8 cellular contexts compared by ENCODE assay signal in genomic region chr3:102229062-102229655, GRCh38.
DNase-seq lines count a peak whose midpoint lies in the region; ATAC-seq, FAIRE-seq and TF ChIP-seq lines count a peak whose summit lies in the region.

No MANE protein-coding gene starts in this region.

- intact Hi-C loops in activated B cell treated with CpG ODN at 0.5 μM for 24 hours (cut with micrococcal nuclease) = loop anchor here (1.0 to 10.0 kb wide), 3 partner anchors 307 to 714 kb away; partner anchors contain the start of gene SENP7

- no peaks in the 10 kb centered on the region for H3K9me3 ChIP-seq in A549

- ATAC-seq in A549 (peak; percentile 78 to 88), HG03108 (IDR thresholded peaks at IDR 0.05; ENCODE audit: unreplicated experiment) (peak; percentile 31), activated B cell treated with CpG ODN at 0.5 μM for 24 hours (ENCODE audit: low read depth) (peak; percentile 56)

- POLR2A ChIA-PET in A549 (lab: Yijun Ruan, JAX) (interaction anchor here (0.5 to 1.3 kb wide), 4 partner anchors 156 to 379 kb away, joined by 3 to 8 read pairs (median 6); partner anchors contain the start of gene NFKBIZ), activated B cell treated with CpG ODN at 0.5 μM for 24 hours (lab: Charles Lee) (interaction anchor here (0.5 to 3.1 kb wide), 11 partner anchors 125 to 552 kb away, joined by 3 to 18 read pairs (median 3); partner anchors contain the start of genes NFKBIZ and ZBTB11)

- H3K27ac Mint-ChIP-seq in activated B cell treated with CpG ODN at 0.5 μM for 24 hours = no peak overlapping the region

- no peak overlapping the region for H3K4me3 ChIP-seq in A549

- no peak overlapping the region for H3K4me3 Mint-ChIP-seq in activated B cell treated with CpG ODN at 0.5 μM for 24 hours

- H3K9me3 Mint-ChIP-seq in activated B cell treated with CpG ODN at 0.5 μM for 24 hours = no peaks in the 10 kb centered on the region

- H3K4me2 ChIP-seq in A549 = peak overlapping the region; percentile 1; the same call in 1 of the 3 replicates

- no peak for TF ChIP-seq POLR2A in A549 (IDR thresholded peaks at IDR 0.05; ENCODE audit: low read length)

- peaks cover 54% of the 10 kb centered on the region for H3K4me1 Mint-ChIP-seq in activated B cell treated with CpG ODN at 0.5 μM for 24 hours

- TF ChIP-seq EP300 in A549 (IDR thresholded peaks at IDR 0.05) = no peak

- H3K36me3 Mint-ChIP-seq in activated B cell treated with CpG ODN at 0.5 μM for 24 hours (ENCODE audit: low read depth) = no peaks in the 10 kb centered on the region

- FAIRE-seq in A549 (lab: Jason Lieb, UNC) (peak; percentile 13), GM18507 (lab: Jason Lieb, UNC) (peak; percentile 92)

- TF ChIP-seq RAD21 in A549 (conservative IDR thresholded peaks at IDR 0.05 in 1 of 2, IDR thresholded peaks at IDR 0.05 in 1 of 2) = peak; percentile 94 to 95

- 17% methylated on average over 7 of the region's 7 CpGs for WGBS in A549 (ENCODE audit: missing lambda C conversion rate)

- no peaks in the 10 kb centered on the region for H3K27me3 Mint-ChIP-seq in activated B cell treated with CpG ODN at 0.5 μM for 24 hours

- peaks cover 8% of the 10 kb centered on the region for H3K4me1 ChIP-seq in A549

- DNase-seq in A549 (ENCODE audit: low read depth in 1 of 2, low spot score in 1 of 2) = peak; percentile 19 to 75
- DNase-seq in GM18507 (ENCODE audit: extremely low spot score, insufficient read length, low read depth) = no peak
- peak; percentile 83 for DNase-seq in NCI-H2227 treated with DMSO at 0.1 percent for 48 hours (lab: John Stamatoyannopoulos, UW)
- peak; percentile 62 for DNase-seq in activated B cell treated with CpG ODN at 0.5 μM for 24 hours
- peak in 55 of 61 donors; percentile 2 to 89 (median 46) for DNase-seq in caudate nucleus (lab: John Stamatoyannopoulos, UW)
- DNase-seq in kidney tubule cell (ENCODE audit: low spot score) = peak; percentile 84
- DNase-seq in stimulated activated CD4-positive, alpha-beta T cell treated with anti-CD3 and anti-CD28 coated beads, Interleukin-4, amount 100 ng/mL, for 1 hour = peak; percentile 69

- CTCF ChIA-PET in A549 (lab: Yijun Ruan, JAX) = interaction anchor here (0.6 to 12.7 kb wide), 65 partner anchors 11 to 592 kb away, joined by 3 to 374 read pairs (median 4); no protein-coding TSS in a partner anchor
- CTCF ChIA-PET in activated B cell treated with CpG ODN at 0.5 μM for 24 hours (lab: Charles Lee) = interaction anchor here (0.7 to 11.2 kb wide), 39 partner anchors 8 to 521 kb away, joined by 3 to 847 read pairs (median 3); partner anchors contain the start of genes CEP97 and NFKBIZ

- TF ChIP-seq CTCF in A549 (IDR thresholded peaks at IDR 0.05) (peak; percentile 92), activated B cell treated with CpG ODN at 0.5 μM for 24 hours (IDR thresholded peaks at IDR 0.05) (no peak)

- H3K27ac ChIP-seq in A549 = no peak overlapping the region
- no peak overlapping the region for H3K27ac ChIP-seq in caudate nucleus (ENCODE audit: low read depth, low read length)

TF ChIP-seq in A549, 52 proteins besides CTCF, POLR2A, EP300 and RAD21:
- peak; percentile 80 for TF ChIP-seq HOXB5 (CRISPR knock-in tag; IDR thresholded peaks at IDR 0.05)
- no peak for TF ChIP-seq MYC (IDR thresholded peaks at IDR 0.05; ENCODE audit: borderline replicate concordance, low read length)
- no peak for TF ChIP-seq BCL3 (IDR thresholded peaks at IDR 0.05)
- no peak for TF ChIP-seq MAX (IDR thresholded peaks at IDR 0.05)
- no peak for TF ChIP-seq FOSL2 (IDR thresholded peaks at IDR 0.05)
- no peak for TF ChIP-seq FOSL2 (CRISPR knock-in tag; IDR thresholded peaks at IDR 0.05)
- TF ChIP-seq, protein P1, sequence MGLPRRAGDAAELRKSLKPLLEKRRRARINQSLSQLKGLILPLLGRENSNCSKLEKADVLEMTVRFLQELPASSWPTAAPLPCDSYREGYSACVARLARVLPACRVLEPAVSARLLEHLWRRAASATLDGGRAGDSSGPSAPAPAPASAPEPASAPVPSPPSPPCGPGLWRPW (IDR thresholded peaks at IDR 0.05) = no peak
- no peak for TF ChIP-seq USF2 (IDR thresholded peaks at IDR 0.05)
- TF ChIP-seq CHD4 (IDR thresholded peaks at IDR 0.05; ENCODE audit: borderline replicate concordance) = no peak
- peak; percentile 94 for TF ChIP-seq SMC3 (IDR thresholded peaks at IDR 0.05)
- TF ChIP-seq, protein P2, sequence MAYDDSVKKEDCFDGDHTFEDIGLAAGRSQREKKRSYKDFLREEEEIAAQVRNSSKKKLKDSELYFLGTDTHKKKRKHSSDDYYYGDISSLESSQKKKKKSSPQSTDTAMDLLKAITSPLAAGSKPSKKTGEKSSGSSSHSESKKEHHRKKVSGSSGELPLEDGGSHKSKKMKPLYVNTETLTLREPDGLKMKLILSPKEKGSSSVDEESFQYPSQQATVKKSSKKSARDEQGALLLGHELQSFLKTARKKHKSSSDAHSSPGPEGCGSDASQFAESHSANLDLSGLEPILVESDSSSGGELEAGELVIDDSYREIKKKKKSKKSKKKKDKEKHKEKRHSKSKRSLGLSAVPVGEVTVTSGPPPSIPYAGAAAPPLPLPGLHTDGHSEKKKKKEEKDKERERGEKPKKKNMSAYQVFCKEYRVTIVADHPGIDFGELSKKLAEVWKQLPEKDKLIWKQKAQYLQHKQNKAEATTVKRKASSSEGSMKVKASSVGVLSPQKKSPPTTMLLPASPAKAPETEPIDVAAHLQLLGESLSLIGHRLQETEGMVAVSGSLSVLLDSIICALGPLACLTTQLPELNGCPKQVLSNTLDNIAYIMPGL (CRISPR knock-in tag; IDR thresholded peaks at IDR 0.05; ENCODE audit: borderline replicate concordance) = no peak
TF ChIP-seq in A549: peak in this region for 2.

Comparison
In these comparisons a context has a peak if more than half of its experiments do, and no peak if none do; other contexts are left out.
1. ATAC-seq: peak in every context shown above with its lines; median percentile 83 in A549; 56 in activated B cell treated with CpG ODN at 0.5 μM for 24 hours; 31 in HG03108.